ENCODE assay signal across 11 cellular contexts in genomic region chr10:115988380-115988779, GRCh38.
"Had no signal": no experiment of that assay in that cellular context is flagged by ENCODE, and none has a peak within 500 bp of the region (broad histone marks: within the 10 kb centered on the region; RNA-seq: fewer than 3 reads in every experiment).

No MANE protein-coding gene starts in this region.

- DNase-seq: GM23248, GOT3, H7, H9, HCEC 1CT, HFFc6 had no signal

- H3K4me1 ChIP-seq: HAP-1 had no signal

- H3K36me3 ChIP-seq: HAP-1 had no signal

- ATAC-seq: GM23338, HCT116 had no signal

- H3K27ac ChIP-seq: GM23248 had no signal

- FAIRE-seq: H1, H54 had no signal

- H3K9me3 ChIP-seq: HAP-1 had no signal

- H2AFZ ChIP-seq: GM23248, GM23338 had no signal

- H3K4me2 ChIP-seq: GM23338 had no signal

- H3K4me3 ChIP-seq: GM23248, GM23338, HAP-1 had no signal

- H3K9ac ChIP-seq: GM23248 had no signal
